Comparison of ENCODE assay signal across 21 cellular contexts in genomic region chr12:59677857-59678256, GRCh38.
"Had no signal": no experiment of that assay in that cellular context is flagged by ENCODE, and none has a peak within 500 bp of the region (broad histone marks: within the 10 kb centered on the region; RNA-seq: fewer than 3 reads in every experiment).

No MANE protein-coding gene starts in this region.

- ATAC-seq: gastrocnemius medialis; left lung; naive thymus-derived CD8-positive, alpha-beta T cell; stimulated activated effector memory CD8-positive, alpha-beta T cell treated with anti-CD3 and anti-CD28 coated beads, Interleukin-12 subunit alpha, Interleukin-12 subunit beta, amount 100 ng/mL, for 72 hours; stimulated activated naive CD8-positive, alpha-beta T cell treated with anti-CD3 and anti-CD28 coated beads, Interleukin-15, Interleukin-2, amounts not matched to agents 100 U/mL and 50 U/mL, for 24 hours; upper lobe of right lung had no signal

- H3K9me3 ChIP-seq: esophagus muscularis mucosa, gastrocnemius medialis, testis, upper lobe of right lung, vagina had no signal

- FAIRE-seq: endometrium, islet of Langerhans, small intestine had no signal

- H3K27me3 ChIP-seq: esophagus muscularis mucosa, gastrocnemius medialis, left lung, testis, tibial nerve, upper lobe of right lung, vagina had no signal

- H3K4me1 ChIP-seq: gastrocnemius medialis, left lung, testis, tibial nerve, upper lobe of right lung, vagina had no signal

- DNase-seq: effector memory CD4-positive, alpha-beta T cell; gastrocnemius medialis; glutamatergic neuron; hippocampal formation; kidney glomerular epithelial cell; mesendoderm; naive thymus-derived CD8-positive, alpha-beta T cell; small intestine; stimulated activated CD4-positive, alpha-beta T cell treated with anti-CD3 and anti-CD28 coated beads, Interleukin-4, amount 100 ng/mL, for 1 hour; stimulated activated CD8-positive, alpha-beta memory T cell treated with anti-CD3 and anti-CD28 coated beads, Interleukin-4, amount 100 ng/mL, for 48 hours; stimulated activated naive CD8-positive, alpha-beta T cell treated with anti-CD3 and anti-CD28 coated beads, Interleukin-15, Interleukin-2, amounts not matched to agents 100 U/mL and 50 U/mL, for 24 hours; testis; upper lobe of right lung had no signal

- H3K36me3 ChIP-seq: esophagus muscularis mucosa, gastrocnemius medialis, left lung, upper lobe of right lung, vagina had no signal

- H3K27ac ChIP-seq: esophagus muscularis mucosa, gastrocnemius medialis, left lung, testis, tibial nerve, upper lobe of right lung, vagina had no signal

- H3K4me3 ChIP-seq: esophagus muscularis mucosa, gastrocnemius medialis, left lung, lung, testis, tibial nerve, upper lobe of right lung, vagina had no signal
